In the genomic region with DNA sequence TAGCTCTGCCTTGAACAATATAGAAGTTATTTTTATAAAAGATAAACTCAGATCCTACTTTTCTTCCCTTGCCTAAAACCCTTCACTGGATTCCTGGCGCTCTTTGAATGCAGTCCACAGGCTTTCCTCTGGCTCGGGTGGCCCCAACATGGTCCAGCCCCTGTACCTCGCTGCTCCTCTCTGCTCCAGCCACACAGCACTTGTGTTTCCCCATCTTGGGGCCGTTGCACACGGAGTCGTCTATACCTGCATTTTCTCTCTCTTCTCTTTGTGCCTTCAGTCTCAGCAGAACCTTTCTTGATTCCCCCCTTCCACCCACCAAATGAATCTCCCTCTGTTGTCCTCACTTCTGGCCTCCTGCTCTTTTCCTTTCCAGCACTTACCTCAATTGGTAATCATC, we compare ENCODE assay signal across 17 cellular contexts.
DNase-seq lines count a peak whose midpoint lies in the region; ATAC-seq, FAIRE-seq and TF ChIP-seq lines count a peak whose summit lies in the region.
"Had no signal": no experiment of that assay in that cellular context is flagged by ENCODE, and none has a peak within 500 bp of the region (broad histone marks: within the 10 kb centered on the region; RNA-seq: fewer than 3 reads in every experiment).

No MANE protein-coding gene starts in this region.

- peak overlapping the region; percentile 87 for H2BK15ac ChIP-seq in neuronal stem cell (ENCODE audit: low read length)

- no peak overlapping the region for H3K23ac ChIP-seq in neuronal stem cell (ENCODE audit: low read depth, low read length, poor library complexity)

- POLR2A ChIA-PET in HepG2 (lab: Yijun Ruan, JAX): no interaction called here

- H3K14ac ChIP-seq in neuronal stem cell (ENCODE audit: low read length): no peak overlapping the region

- peak overlapping the region; percentile 67 for H3K18ac ChIP-seq in neuronal stem cell (ENCODE audit: low read length)

- H3K4ac ChIP-seq in neuronal stem cell (ENCODE audit: low read length): no peak overlapping the region

- H3K79me2 ChIP-seq in HepG2 (ENCODE audit: insufficient read depth, low read length): no peaks in the 10 kb centered on the region

- TF ChIP-seq EP300 in HepG2 (IDR thresholded peaks at IDR 0.05; ENCODE audit: low read depth in 2 of 2, low read length in 2 of 2) (no peak), HepG2 (CRISPR knock-in tag; IDR thresholded peaks at IDR 0.05; ENCODE audit: borderline replicate concordance) (no peak)

- H3K4me1 ChIP-seq in right lobe of liver: no peaks in the 10 kb centered on the region
- H3K4me1 ChIP-seq in HepG2 (ENCODE audit: insufficient read depth, low read length): peaks cover 14% of the 10 kb centered on the region
- H3K4me1 ChIP-seq in endodermal cell (ENCODE audit: control insufficient read depth, insufficient read depth, low read length): peaks cover 3% of the 10 kb centered on the region
- H3K4me1 ChIP-seq in neuronal stem cell (ENCODE audit: control insufficient read depth in 2 of 2, insufficient read depth in 1 of 2, low read depth in 1 of 2, low read length in 2 of 2): peaks cover 12 to 20% of the 10 kb centered on the region in 2 donors
- H3K4me1 ChIP-seq in vagina: peaks cover 23% of the 10 kb centered on the region

- H3K36me3 ChIP-seq in right lobe of liver: no peaks in the 10 kb centered on the region
- H3K36me3 ChIP-seq in HepG2 (replicated peaks in 1 of 2; ENCODE audit: control insufficient read depth in 1 of 2, insufficient read depth in 2 of 2, low read length in 2 of 2): no peaks in the 10 kb centered on the region
- no peaks in the 10 kb centered on the region for H3K36me3 ChIP-seq in endodermal cell (ENCODE audit: control insufficient read depth, insufficient read depth, low read length)
- H3K36me3 ChIP-seq in neuronal stem cell (replicated peaks in 1 of 2; ENCODE audit: control insufficient read depth in 2 of 2, insufficient read depth in 2 of 2, low read length in 2 of 2): no peaks in the 10 kb centered on the region
- H3K36me3 ChIP-seq in vagina: no peaks in the 10 kb centered on the region
- H3K36me3 ChIP-seq: BLaER1 treated with 17β-estradiol and CSF1 and Interleukin-3, amounts not matched to agents 10 nM and 100 nM had no signal

- H2BK5ac ChIP-seq in neuronal stem cell (ENCODE audit: low read length): no peak overlapping the region

- CTCF ChIA-PET in HepG2 (lab: Yijun Ruan, JAX; ENCODE audit: low intra/inter-chr PET ratio, low total read pairs): no interaction called here

- peaks cover 12% of the 10 kb centered on the region for H3K9me3 Mint-ChIP-seq in endodermal cell
- H3K9me3 Mint-ChIP-seq: IgD-negative memory B cell had no signal

- no peak overlapping the region for H3K4me3 Mint-ChIP-seq in endodermal cell
- H3K4me3 Mint-ChIP-seq: HFFc6 had no signal

- H3K27ac ChIP-seq in right lobe of liver (no peak overlapping the region), HepG2 (ENCODE audit: extremely low read length, insufficient read depth, low read length) (no peak overlapping the region), endodermal cell (ENCODE audit: low read depth, low read length) (peak overlapping the region; percentile 65), neuronal stem cell (replicated peaks; ENCODE audit: low read length) (no peak overlapping the region), vagina (peak overlapping the region; percentile 63)
- H3K27ac ChIP-seq: BLaER1 treated with 17β-estradiol and CSF1 and Interleukin-3, amounts not matched to agents 10 nM and 100 nM; SK-N-MC had no signal

- peaks cover 14% of the 10 kb centered on the region for H3K4me1 Mint-ChIP-seq in endodermal cell
- H3K4me1 Mint-ChIP-seq: IgD-negative memory B cell had no signal

- no peak for TF ChIP-seq CTCF in right lobe of liver (IDR thresholded peaks at IDR 0.05)
- no peak for TF ChIP-seq CTCF in HepG2 (CRISPR knock-in tag; IDR thresholded peaks at IDR 0.05)
- no peak for TF ChIP-seq CTCF in endodermal cell (conservative IDR thresholded peaks at IDR 0.05)
- no peak for TF ChIP-seq CTCF in vagina (IDR thresholded peaks at IDR 0.05)

- DNase-seq in right lobe of liver (peak in 2 of 3 donors; percentile 7 to 14), HepG2 (ENCODE audit: low spot score) (no peak), endodermal cell (peak; percentile 38), neuronal stem cell (ENCODE audit: low spot score) (no peak), vagina (ENCODE audit: extremely low spot score in 2 of 2) (peak in 1 of 2 donors; percentile 58), epidermal melanocyte (ENCODE audit: insufficient read length, low spot score) (no peak)
- DNase-seq: HFFc6, Karpas-422 had no signal

- no peak for FAIRE-seq in HepG2 (lab: Jason Lieb, UNC)
- FAIRE-seq: GM12892, GM18507, H54, HTR-8/SVneo had no signal

- H3K27me3 ChIP-seq in right lobe of liver (no peaks in the 10 kb centered on the region), HepG2 (ENCODE audit: control insufficient read depth in 1 of 2, insufficient read depth in 2 of 2, low read length in 2 of 2) (peaks cover 2% of the 10 kb centered on the region in 2 experiments; a peak in 3 of 5 replicates), endodermal cell (ENCODE audit: control insufficient read depth, insufficient read depth, low read length, poor library complexity, severe bottlenecking) (no peaks in the 10 kb centered on the region), neuronal stem cell (ENCODE audit: control insufficient read depth in 3 of 3, insufficient read depth in 3 of 3, low read depth in 1 of 3, low read length in 3 of 3) (no peaks in the 10 kb centered on the region), vagina (no peaks in the 10 kb centered on the region)
- H3K27me3 ChIP-seq: BLaER1 treated with 17β-estradiol and CSF1 and Interleukin-3, amounts not matched to agents 10 nM and 100 nM had no signal

- peaks cover 13% of the 10 kb centered on the region for H3K27me3 Mint-ChIP-seq in endodermal cell (ENCODE audit: insufficient read depth)

- H4K20me1 ChIP-seq in HepG2 (ENCODE audit: insufficient read depth, low read length): no peaks in the 10 kb centered on the region
- H4K20me1 ChIP-seq: BLaER1 treated with 17β-estradiol and CSF1 and Interleukin-3, amounts not matched to agents 10 nM and 100 nM had no signal

- in situ Hi-C loops in HepG2 (cut with HindIII; ENCODE audit: extremely low pct_ligation_motif_present, low pct_unique_long_range_greater_than_20kb): no loop called here

- H3K9ac ChIP-seq in HepG2 (ENCODE audit: insufficient read depth, low read depth, low read length): no peak overlapping the region
- no peak overlapping the region for H3K9ac ChIP-seq in endodermal cell (ENCODE audit: extremely low read depth, low read length, poor library complexity, severe bottlenecking)
- no peak overlapping the region for H3K9ac ChIP-seq in neuronal stem cell (ENCODE audit: low read depth, low read length, poor library complexity)
- H3K9ac ChIP-seq: BLaER1 treated with 17β-estradiol and CSF1 and Interleukin-3, amounts not matched to agents 10 nM and 100 nM had no signal

- 37% methylated on average over 5 of the region's 6 CpGs for WGBS in right lobe of liver (ENCODE audit: insufficient coverage, low coverage, low lambda C conversion rate, missing lambda C conversion rate)
- 26% methylated on average over 6 of the region's 6 CpGs for WGBS in HepG2 (ENCODE audit: low lambda C conversion rate)
- WGBS in endodermal cell (ENCODE audit: insufficient coverage in 1 of 2, insufficient read length in 1 of 2), 2 experiments: 74 to 92% methylated on average over 5 to 6 of the region's 6 CpGs
- no CpG with 5 or more reads among the region's 6 CpGs for WGBS in neuronal stem cell (ENCODE audit: extremely low coverage in 2 of 2, insufficient read length in 2 of 2, insufficient replicate concordance in 1 of 2), 2 donors

- no peak overlapping the region for H2AK5ac ChIP-seq in neuronal stem cell (ENCODE audit: low read depth, low read length)

- H3K9me3 ChIP-seq in right lobe of liver (no peaks in the 10 kb centered on the region), HepG2 (ENCODE audit: low read length) (no peaks in the 10 kb centered on the region), endodermal cell (ENCODE audit: control insufficient read depth, low read length) (peaks cover 6% of the 10 kb centered on the region), neuronal stem cell (replicated peaks in 1 of 2; ENCODE audit: control insufficient read depth in 2 of 2, insufficient read depth in 1 of 2, low read depth in 1 of 2, low read length in 2 of 2) (peaks cover 0 to 4% of the 10 kb centered on the region in 2 donors), vagina (no peaks in the 10 kb centered on the region)
- H3K9me3 ChIP-seq: BLaER1 treated with 17β-estradiol and CSF1 and Interleukin-3, amounts not matched to agents 10 nM and 100 nM had no signal

- H3K4me3 ChIP-seq in right lobe of liver: no peak overlapping the region
- no peak overlapping the region for H3K4me3 ChIP-seq in HepG2 (replicated peaks in 1 of 3; ENCODE audit: insufficient read depth in 1 of 3, low read depth in 2 of 3, low read length in 3 of 3)
- H3K4me3 ChIP-seq in endodermal cell (ENCODE audit: low read length): no peak overlapping the region
- no peak overlapping the region for H3K4me3 ChIP-seq in neuronal stem cell (ENCODE audit: low read length in 2 of 2)
- no peak overlapping the region for H3K4me3 ChIP-seq in vagina
- H3K4me3 ChIP-seq: BLaER1 treated with 17β-estradiol and CSF1 and Interleukin-3, amounts not matched to agents 10 nM and 100 nM; SK-N-MC had no signal

- no TSS peak for BruUV-seq in HepG2 (replicated peaks; lab: Mats Ljungman, UMichigan)

- no peak overlapping the region for H4K8ac ChIP-seq in neuronal stem cell (ENCODE audit: low read depth, low read length)

- no peak for TF ChIP-seq RAD21 in HepG2 (CRISPR knock-in tag; IDR thresholded peaks at IDR 0.05)

- no peak overlapping the region for H2BK12ac ChIP-seq in neuronal stem cell (ENCODE audit: low read length)

- TF ChIP-seq POLR2A in right lobe of liver (IDR thresholded peaks at IDR 0.05) (no peak), HepG2 (IDR thresholded peaks at IDR 0.05; ENCODE audit: insufficient read depth in 1 of 2, low read depth in 2 of 2, low read length in 2 of 2) (no peak), vagina (IDR thresholded peaks at IDR 0.05) (no peak)

- H2AFZ ChIP-seq in HepG2 (ENCODE audit: low read length) (no peak overlapping the region), neuronal stem cell (ENCODE audit: low read length) (no peak overlapping the region)

- intact Hi-C loops in right lobe of liver (cut with DNase I) (no loop called here), HepG2 (cut with micrococcal nuclease; ENCODE audit: unreplicated experiment) (no loop called here), vagina (cut with DNase I) (no loop called here)

- H2BK120ac ChIP-seq in neuronal stem cell (ENCODE audit: low read depth, low read length): peak overlapping the region; percentile 87

- no peak for ATAC-seq in right lobe of liver
- no peak for ATAC-seq in HepG2
- ATAC-seq in HG02759 (IDR thresholded peaks at IDR 0.05; ENCODE audit: unreplicated experiment): no peak
- ATAC-seq in GM18519 (IDR thresholded peaks at IDR 0.05; ENCODE audit: low FRiP score, unreplicated experiment): no peak

- no peaks in the 10 kb centered on the region for H3K36me3 Mint-ChIP-seq in endodermal cell (ENCODE audit: low read depth)
- H3K36me3 Mint-ChIP-seq: IgD-negative memory B cell had no signal

- no peak overlapping the region for H3K4me2 ChIP-seq in HepG2 (ENCODE audit: low read depth, low read length)
- no peak overlapping the region for H3K4me2 ChIP-seq in neuronal stem cell (ENCODE audit: insufficient read depth, low read length, poor library complexity, severe bottlenecking)
- H3K4me2 ChIP-seq: BLaER1 treated with 17β-estradiol and CSF1 and Interleukin-3, amounts not matched to agents 10 nM and 100 nM had no signal

- no peaks in the 10 kb centered on the region for H3K79me1 ChIP-seq in neuronal stem cell (ENCODE audit: low read depth, low read length)

- no peak overlapping the region for H3K27ac Mint-ChIP-seq in endodermal cell
- H3K27ac Mint-ChIP-seq: HFFc6, IgD-negative memory B cell had no signal

- no peak overlapping the region for H4K91ac ChIP-seq in neuronal stem cell (ENCODE audit: low read depth, low read length, poor library complexity)

Comparison
In these comparisons a context has a peak if more than half of its experiments do, and no peak if none do; other contexts are left out.
1. DNase-seq: peak in right lobe of liver (2 of 3) and endodermal cell (single experiment); none in HepG2 (single experiment), neuronal stem cell (single experiment) and epidermal melanocyte (single experiment).
2. H3K27ac ChIP-seq: peak in endodermal cell (single experiment) and vagina (single experiment); none in right lobe of liver (0 of 3), HepG2 (single experiment) and neuronal stem cell (single experiment).